17 cellular contexts compared by ENCODE assay signal in genomic region chr2:135094508-135094907, GRCh38. TPM values are rescaled to one million over a fixed set of nuclear protein-coding genes. Genes with fewer than 3 reads are reported as not detected.
DNase-seq lines count a peak whose midpoint lies in the region; ATAC-seq, FAIRE-seq and TF ChIP-seq lines count a peak whose summit lies in the region.
"Had no signal": no experiment of that assay in that cellular context is flagged by ENCODE, and none has a peak within 500 bp of the region (broad histone marks: within the 10 kb centered on the region; RNA-seq: fewer than 3 reads in every experiment).

No MANE protein-coding gene starts in this region.

- peak overlapping the region; percentile 32 for H3K27ac Mint-ChIP-seq in activated naive CD8-positive, alpha-beta T cell treated with anti-CD3 and anti-CD28 coated beads for 36 hours
- no peak overlapping the region for H3K27ac Mint-ChIP-seq in activated naive CD8-positive, alpha-beta T cell treated with anti-CD3 and anti-CD28 coated beads, Interleukin-2, amount 50 U/mL, for 24 hours
- H3K27ac Mint-ChIP-seq: B cell had no signal

- H3K4me3 ChIP-seq in OCI-LY7 (ENCODE audit: low read depth, low read length, poor library complexity, severe bottlenecking) (no peak overlapping the region), pancreas (no peak overlapping the region)
- H3K4me3 ChIP-seq: BLaER1 treated with 17β-estradiol and CSF1 and Interleukin-3, amounts not matched to agents 10 nM and 100 nM; HAP-1 had no signal

- peaks cover 21% of the 10 kb centered on the region for H3K4me1 Mint-ChIP-seq in activated naive CD8-positive, alpha-beta T cell treated with anti-CD3 and anti-CD28 coated beads for 36 hours
- peaks cover 8% of the 10 kb centered on the region for H3K4me1 Mint-ChIP-seq in activated naive CD8-positive, alpha-beta T cell treated with anti-CD3 and anti-CD28 coated beads, Interleukin-2, amount 50 U/mL, for 24 hours
- H3K4me1 Mint-ChIP-seq: B cell had no signal

- no peaks in the 10 kb centered on the region for H3K27me3 Mint-ChIP-seq in activated naive CD8-positive, alpha-beta T cell treated with anti-CD3 and anti-CD28 coated beads for 36 hours
- H3K27me3 Mint-ChIP-seq in activated naive CD8-positive, alpha-beta T cell treated with anti-CD3 and anti-CD28 coated beads, Interleukin-2, amount 50 U/mL, for 24 hours = no peaks in the 10 kb centered on the region
- H3K27me3 Mint-ChIP-seq: B cell; CD8-positive, alpha-beta memory T cell had no signal

- CTCF ChIA-PET in OCI-LY7 (lab: Charles Lee; ENCODE audit: unreplicated experiment) = no interaction called here

- peaks cover 13% of the 10 kb centered on the region; the same call in 1 of the 2 replicates for H3K79me2 ChIP-seq in OCI-LY7 (ENCODE audit: insufficient read depth, low read depth, low read length)

- no peak for DNase-seq in activated naive CD8-positive, alpha-beta T cell treated with anti-CD3 and anti-CD28 coated beads for 36 hours
- DNase-seq in activated naive CD8-positive, alpha-beta T cell treated with anti-CD3 and anti-CD28 coated beads, Interleukin-2, amount 50 U/mL, for 24 hours = no peak
- DNase-seq in NCI-H82 treated with DMSO at 0.1 percent for 48 hours (lab: John Stamatoyannopoulos, UW; ENCODE audit: unreplicated experiment) = peak; percentile 67
- DNase-seq in epithelial cell of prostate (ENCODE audit: low read depth, low spot score) = no peak
- no peak for DNase-seq in midbrain (lab: John Stamatoyannopoulos, UW)
- no peak for DNase-seq in OCI-LY7 (ENCODE audit: low spot score)
- DNase-seq in pancreas = no peak
- DNase-seq: CD8-positive, alpha-beta memory T cell had no signal

- no TSS peak for BruUV-seq in OCI-LY7 (replicated peaks; lab: Mats Ljungman, UMichigan)

- no peaks in the 10 kb centered on the region for H3K9me3 Mint-ChIP-seq in activated naive CD8-positive, alpha-beta T cell treated with anti-CD3 and anti-CD28 coated beads for 36 hours
- no peaks in the 10 kb centered on the region for H3K9me3 Mint-ChIP-seq in activated naive CD8-positive, alpha-beta T cell treated with anti-CD3 and anti-CD28 coated beads, Interleukin-2, amount 50 U/mL, for 24 hours
- H3K9me3 Mint-ChIP-seq: CD8-positive, alpha-beta memory T cell had no signal

- TF ChIP-seq CTCF in OCI-LY7 (conservative IDR thresholded peaks at IDR 0.05; ENCODE audit: low read length) = no peak
- no peak for TF ChIP-seq CTCF in pancreas (IDR thresholded peaks at IDR 0.05)

- H3K4me3 Mint-ChIP-seq in activated naive CD8-positive, alpha-beta T cell treated with anti-CD3 and anti-CD28 coated beads for 36 hours = no peak overlapping the region
- H3K4me3 Mint-ChIP-seq in activated naive CD8-positive, alpha-beta T cell treated with anti-CD3 and anti-CD28 coated beads, Interleukin-2, amount 50 U/mL, for 24 hours = no peak overlapping the region
- H3K4me3 Mint-ChIP-seq: B cell had no signal

- no peaks in the 10 kb centered on the region for H4K20me1 ChIP-seq in OCI-LY7 (ENCODE audit: insufficient read depth, low read length)

- H3K36me3 Mint-ChIP-seq in activated naive CD8-positive, alpha-beta T cell treated with anti-CD3 and anti-CD28 coated beads for 36 hours = peaks cover 33% of the 10 kb centered on the region
- peaks cover 28% of the 10 kb centered on the region for H3K36me3 Mint-ChIP-seq in activated naive CD8-positive, alpha-beta T cell treated with anti-CD3 and anti-CD28 coated beads, Interleukin-2, amount 50 U/mL, for 24 hours (ENCODE audit: low read depth)

- H3K9me3 ChIP-seq in OCI-LY7 (ENCODE audit: low read length) (no peaks in the 10 kb centered on the region), pancreas (no peaks in the 10 kb centered on the region)

- intact Hi-C loops in OCI-LY7 (cut with micrococcal nuclease; ENCODE audit: unreplicated experiment) = no loop called here
- intact Hi-C loops in pancreas (cut with DNase I) = no loop called here

- FAIRE-seq in pancreas (lab: Jason Lieb, UNC) = no peak
- FAIRE-seq: G401.6, GM12891, GM19239 had no signal

- H3K4me1 ChIP-seq in OCI-LY7 (ENCODE audit: insufficient read depth, low read length, poor library complexity, severe bottlenecking) = no peaks in the 10 kb centered on the region
- H3K4me1 ChIP-seq in pancreas = peaks cover 5 to 10% (median 6%) of the 10 kb centered on the region in 3 donors
- H3K4me1 ChIP-seq: BLaER1 treated with 17β-estradiol and CSF1 and Interleukin-3, amounts not matched to agents 10 nM and 100 nM; HAP-1 had no signal

- POLR2A ChIA-PET in OCI-LY7 (lab: Charles Lee) = no interaction called here

- H3K36me3 ChIP-seq in OCI-LY7 (ENCODE audit: insufficient read depth, low read length) (peaks cover 52% of the 10 kb centered on the region), pancreas (no peaks in the 10 kb centered on the region)

- H3K27me3 ChIP-seq in pancreas = no peaks in the 10 kb centered on the region
- H3K27me3 ChIP-seq: BLaER1 treated with 17β-estradiol and CSF1 and Interleukin-3, amounts not matched to agents 10 nM and 100 nM had no signal

- H3K27ac ChIP-seq in epithelial cell of prostate (peak overlapping the region; percentile 25), OCI-LY7 (ENCODE audit: low read depth, low read length, poor library complexity, severe bottlenecking) (no peak overlapping the region), pancreas (no peak overlapping the region)
- H3K27ac ChIP-seq: BLaER1 treated with 17β-estradiol and CSF1 and Interleukin-3, amounts not matched to agents 10 nM and 100 nM had no signal

- ATAC-seq in activated naive CD8-positive, alpha-beta T cell treated with anti-CD3 and anti-CD28 coated beads, Interleukin-2, amount 50 U/mL, for 24 hours = no peak
- no peak for ATAC-seq in pancreas

- H3K4me2 ChIP-seq in OCI-LY7 (ENCODE audit: low read length) = no peak overlapping the region
- H3K4me2 ChIP-seq: BLaER1 treated with 17β-estradiol and CSF1 and Interleukin-3, amounts not matched to agents 10 nM and 100 nM had no signal

- WGBS in pancreas, 2 donors = 82 to 90% methylated on average over 2 of the region's 2 CpGs

- no peaks in the 10 kb centered on the region for H3K9me2 ChIP-seq in OCI-LY7 (ENCODE audit: insufficient read depth, low read length)

- H2AFZ ChIP-seq in OCI-LY7 (ENCODE audit: low read length) = no peak overlapping the region

RNA-seq across cellular contexts. Expression of gene RAB3GAP1, which starts 42.4 kb away (rescaled TPM):
- 10 to 100 TPM; 28.5 to 28.8 TPM for total RNA-seq in activated naive CD8-positive, alpha-beta T cell treated with anti-CD3 and anti-CD28 coated beads for 36 hours
- 40.2 and 49.2 TPM in 2 replicates for total RNA-seq in OCI-LY7 (2014; rRNA removed; shearing (Covaris generic))
- 63.6 and 69.8 TPM in 2 replicates for total RNA-seq in OCI-LY7 (2022)
- total RNA-seq in pancreas = 10 to 100 TPM; 18.3 to 25.5 (median 23.5) TPM
- polyA plus RNA-seq in pancreas = 10 to 100 TPM; 10.3 to 18.1 TPM

RNA-seq across cellular contexts. Expression of gene MAP3K19, which starts 47.3 kb away (rescaled TPM):
- not detected for total RNA-seq in activated naive CD8-positive, alpha-beta T cell treated with anti-CD3 and anti-CD28 coated beads for 36 hours
- not detected in 2 replicates for total RNA-seq in OCI-LY7 (2014; rRNA removed; shearing (Covaris generic))
- total RNA-seq in OCI-LY7 (2022) (not detected in 2 replicates), pancreas (not detected)
- polyA plus RNA-seq in pancreas = not detected
- total RNA-seq: A172; B cell; CD8-positive, alpha-beta memory T cell; H4; HT-29 had no signal
- polyA plus RNA-seq: CD8-positive, alpha-beta memory T cell had no signal
